In genomic region chr7:514651-515598, GRCh38 we compare ENCODE assay signal across 1 cellular context.
A peak's percentile ranks its signal among the peaks of the same experiment; 100 is the strongest.
TF ChIP-seq lines count a peak whose summit lies in the region.

No MANE protein-coding gene starts in this region.

TF ChIP-seq in H1, 55 proteins besides CTCF, POLR2A, EP300 and RAD21:
- no peak for TF ChIP-seq FOSL1 (IDR thresholded peaks at IDR 0.05; ENCODE audit: insufficient read depth, low read depth, low read length)
- no peak for TF ChIP-seq SIRT6 (IDR thresholded peaks at IDR 0.05; ENCODE audit: low read length)
- no peak for TF ChIP-seq CHD2 (IDR thresholded peaks at IDR 0.05; ENCODE audit: low read length)
- TF ChIP-seq SP1 (IDR thresholded peaks at IDR 0.05; ENCODE audit: low read depth, low read length), result no peak
- TF ChIP-seq EGR1 (IDR thresholded peaks at IDR 0.05; ENCODE audit: borderline replicate concordance, low read depth, low read length), result no peak
- TF ChIP-seq TEAD4 (IDR thresholded peaks at IDR 0.05; ENCODE audit: low read depth, low read length), result peak; percentile 7; the same call in 1 of the 2 replicates
- no peak for TF ChIP-seq SRF (IDR thresholded peaks at IDR 0.05; ENCODE audit: low read depth, low read length)
- TF ChIP-seq KDM5A (IDR thresholded peaks at IDR 0.05; ENCODE audit: low read length), result no peak
- no peak for TF ChIP-seq TCF12 (IDR thresholded peaks at IDR 0.05; ENCODE audit: low read depth, low read length)
- TF ChIP-seq SP4 (IDR thresholded peaks at IDR 0.05; ENCODE audit: low read length), result no peak; the same call in 1 of the 2 replicates
- TF ChIP-seq YY1 (IDR thresholded peaks at IDR 0.05; ENCODE audit: low read depth, low read length), result no peak
- TF ChIP-seq, protein P1, sequence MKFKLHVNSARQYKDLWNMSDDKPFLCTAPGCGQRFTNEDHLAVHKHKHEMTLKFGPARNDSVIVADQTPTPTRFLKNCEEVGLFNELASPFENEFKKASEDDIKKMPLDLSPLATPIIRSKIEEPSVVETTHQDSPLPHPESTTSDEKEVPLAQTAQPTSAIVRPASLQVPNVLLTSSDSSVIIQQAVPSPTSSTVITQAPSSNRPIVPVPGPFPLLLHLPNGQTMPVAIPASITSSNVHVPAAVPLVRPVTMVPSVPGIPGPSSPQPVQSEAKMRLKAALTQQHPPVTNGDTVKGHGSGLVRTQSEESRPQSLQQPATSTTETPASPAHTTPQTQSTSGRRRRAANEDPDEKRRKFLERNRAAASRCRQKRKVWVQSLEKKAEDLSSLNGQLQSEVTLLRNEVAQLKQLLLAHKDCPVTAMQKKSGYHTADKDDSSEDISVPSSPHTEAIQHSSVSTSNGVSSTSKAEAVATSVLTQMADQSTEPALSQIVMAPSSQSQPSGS (IDR thresholded peaks at IDR 0.05; ENCODE audit: low read length), result no peak
- no peak; the same call in 1 of the 2 replicates for TF ChIP-seq POLR2AphosphoS5 (IDR thresholded peaks at IDR 0.05; ENCODE audit: low read depth, low read length)
- TF ChIP-seq, protein P2, sequence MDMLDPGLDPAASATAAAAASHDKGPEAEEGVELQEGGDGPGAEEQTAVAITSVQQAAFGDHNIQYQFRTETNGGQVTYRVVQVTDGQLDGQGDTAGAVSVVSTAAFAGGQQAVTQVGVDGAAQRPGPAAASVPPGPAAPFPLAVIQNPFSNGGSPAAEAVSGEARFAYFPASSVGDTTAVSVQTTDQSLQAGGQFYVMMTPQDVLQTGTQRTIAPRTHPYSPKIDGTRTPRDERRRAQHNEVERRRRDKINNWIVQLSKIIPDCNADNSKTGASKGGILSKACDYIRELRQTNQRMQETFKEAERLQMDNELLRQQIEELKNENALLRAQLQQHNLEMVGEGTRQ (IDR thresholded peaks at IDR 0.05; ENCODE audit: low read length), result no peak
- no peak for TF ChIP-seq ASH2L (IDR thresholded peaks at IDR 0.05; ENCODE audit: low read length)
- TF ChIP-seq, protein P3, sequence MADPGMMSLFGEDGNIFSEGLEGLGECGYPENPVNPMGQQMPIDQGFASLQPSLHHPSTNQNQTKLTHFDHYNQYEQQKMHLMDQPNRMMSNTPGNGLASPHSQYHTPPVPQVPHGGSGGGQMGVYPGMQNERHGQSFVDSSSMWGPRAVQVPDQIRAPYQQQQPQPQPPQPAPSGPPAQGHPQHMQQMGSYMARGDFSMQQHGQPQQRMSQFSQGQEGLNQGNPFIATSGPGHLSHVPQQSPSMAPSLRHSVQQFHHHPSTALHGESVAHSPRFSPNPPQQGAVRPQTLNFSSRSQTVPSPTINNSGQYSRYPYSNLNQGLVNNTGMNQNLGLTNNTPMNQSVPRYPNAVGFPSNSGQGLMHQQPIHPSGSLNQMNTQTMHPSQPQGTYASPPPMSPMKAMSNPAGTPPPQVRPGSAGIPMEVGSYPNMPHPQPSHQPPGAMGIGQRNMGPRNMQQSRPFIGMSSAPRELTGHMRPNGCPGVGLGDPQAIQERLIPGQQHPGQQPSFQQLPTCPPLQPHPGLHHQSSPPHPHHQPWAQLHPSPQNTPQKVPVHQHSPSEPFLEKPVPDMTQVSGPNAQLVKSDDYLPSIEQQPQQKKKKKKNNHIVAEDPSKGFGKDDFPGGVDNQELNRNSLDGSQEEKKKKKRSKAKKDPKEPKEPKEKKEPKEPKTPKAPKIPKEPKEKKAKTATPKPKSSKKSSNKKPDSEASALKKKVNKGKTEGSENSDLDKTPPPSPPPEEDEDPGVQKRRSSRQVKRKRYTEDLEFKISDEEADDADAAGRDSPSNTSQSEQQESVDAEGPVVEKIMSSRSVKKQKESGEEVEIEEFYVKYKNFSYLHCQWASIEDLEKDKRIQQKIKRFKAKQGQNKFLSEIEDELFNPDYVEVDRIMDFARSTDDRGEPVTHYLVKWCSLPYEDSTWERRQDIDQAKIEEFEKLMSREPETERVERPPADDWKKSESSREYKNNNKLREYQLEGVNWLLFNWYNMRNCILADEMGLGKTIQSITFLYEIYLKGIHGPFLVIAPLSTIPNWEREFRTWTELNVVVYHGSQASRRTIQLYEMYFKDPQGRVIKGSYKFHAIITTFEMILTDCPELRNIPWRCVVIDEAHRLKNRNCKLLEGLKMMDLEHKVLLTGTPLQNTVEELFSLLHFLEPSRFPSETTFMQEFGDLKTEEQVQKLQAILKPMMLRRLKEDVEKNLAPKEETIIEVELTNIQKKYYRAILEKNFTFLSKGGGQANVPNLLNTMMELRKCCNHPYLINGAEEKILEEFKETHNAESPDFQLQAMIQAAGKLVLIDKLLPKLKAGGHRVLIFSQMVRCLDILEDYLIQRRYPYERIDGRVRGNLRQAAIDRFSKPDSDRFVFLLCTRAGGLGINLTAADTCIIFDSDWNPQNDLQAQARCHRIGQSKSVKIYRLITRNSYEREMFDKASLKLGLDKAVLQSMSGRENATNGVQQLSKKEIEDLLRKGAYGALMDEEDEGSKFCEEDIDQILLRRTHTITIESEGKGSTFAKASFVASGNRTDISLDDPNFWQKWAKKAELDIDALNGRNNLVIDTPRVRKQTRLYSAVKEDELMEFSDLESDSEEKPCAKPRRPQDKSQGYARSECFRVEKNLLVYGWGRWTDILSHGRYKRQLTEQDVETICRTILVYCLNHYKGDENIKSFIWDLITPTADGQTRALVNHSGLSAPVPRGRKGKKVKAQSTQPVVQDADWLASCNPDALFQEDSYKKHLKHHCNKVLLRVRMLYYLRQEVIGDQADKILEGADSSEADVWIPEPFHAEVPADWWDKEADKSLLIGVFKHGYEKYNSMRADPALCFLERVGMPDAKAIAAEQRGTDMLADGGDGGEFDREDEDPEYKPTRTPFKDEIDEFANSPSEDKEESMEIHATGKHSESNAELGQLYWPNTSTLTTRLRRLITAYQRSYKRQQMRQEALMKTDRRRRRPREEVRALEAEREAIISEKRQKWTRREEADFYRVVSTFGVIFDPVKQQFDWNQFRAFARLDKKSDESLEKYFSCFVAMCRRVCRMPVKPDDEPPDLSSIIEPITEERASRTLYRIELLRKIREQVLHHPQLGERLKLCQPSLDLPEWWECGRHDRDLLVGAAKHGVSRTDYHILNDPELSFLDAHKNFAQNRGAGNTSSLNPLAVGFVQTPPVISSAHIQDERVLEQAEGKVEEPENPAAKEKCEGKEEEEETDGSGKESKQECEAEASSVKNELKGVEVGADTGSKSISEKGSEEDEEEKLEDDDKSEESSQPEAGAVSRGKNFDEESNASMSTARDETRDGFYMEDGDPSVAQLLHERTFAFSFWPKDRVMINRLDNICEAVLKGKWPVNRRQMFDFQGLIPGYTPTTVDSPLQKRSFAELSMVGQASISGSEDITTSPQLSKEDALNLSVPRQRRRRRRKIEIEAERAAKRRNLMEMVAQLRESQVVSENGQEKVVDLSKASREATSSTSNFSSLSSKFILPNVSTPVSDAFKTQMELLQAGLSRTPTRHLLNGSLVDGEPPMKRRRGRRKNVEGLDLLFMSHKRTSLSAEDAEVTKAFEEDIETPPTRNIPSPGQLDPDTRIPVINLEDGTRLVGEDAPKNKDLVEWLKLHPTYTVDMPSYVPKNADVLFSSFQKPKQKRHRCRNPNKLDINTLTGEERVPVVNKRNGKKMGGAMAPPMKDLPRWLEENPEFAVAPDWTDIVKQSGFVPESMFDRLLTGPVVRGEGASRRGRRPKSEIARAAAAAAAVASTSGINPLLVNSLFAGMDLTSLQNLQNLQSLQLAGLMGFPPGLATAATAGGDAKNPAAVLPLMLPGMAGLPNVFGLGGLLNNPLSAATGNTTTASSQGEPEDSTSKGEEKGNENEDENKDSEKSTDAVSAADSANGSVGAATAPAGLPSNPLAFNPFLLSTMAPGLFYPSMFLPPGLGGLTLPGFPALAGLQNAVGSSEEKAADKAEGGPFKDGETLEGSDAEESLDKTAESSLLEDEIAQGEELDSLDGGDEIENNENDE (IDR thresholded peaks at IDR 0.05; ENCODE audit: insufficient replicate concordance, low read length), result no peak
- no peak; a peak in 1 of 4 replicates for TF ChIP-seq HDAC2 (IDR thresholded peaks at IDR 0.05; ENCODE audit: borderline replicate concordance in 1 of 2, low read depth in 2 of 2, low read length in 2 of 2)
- TF ChIP-seq, protein P4, sequence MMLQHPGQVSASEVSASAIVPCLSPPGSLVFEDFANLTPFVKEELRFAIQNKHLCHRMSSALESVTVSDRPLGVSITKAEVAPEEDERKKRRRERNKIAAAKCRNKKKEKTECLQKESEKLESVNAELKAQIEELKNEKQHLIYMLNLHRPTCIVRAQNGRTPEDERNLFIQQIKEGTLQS (IDR thresholded peaks at IDR 0.05; ENCODE audit: insufficient read depth, low read depth, low read length), result no peak
- TF ChIP-seq KDM1A (IDR thresholded peaks at IDR 0.05; ENCODE audit: borderline replicate concordance, low read length), result peak; percentile 86
- no peak for TF ChIP-seq CHD1 (IDR thresholded peaks at IDR 0.05; ENCODE audit: low read depth, low read length)
- TF ChIP-seq BCL11A (IDR thresholded peaks at IDR 0.05; ENCODE audit: low read depth in 2 of 2, low read length in 2 of 2), result no peak
- no peak for TF ChIP-seq CBX5 (IDR thresholded peaks at IDR 0.05; ENCODE audit: low read depth, low read length)
- TF ChIP-seq GTF2F1 (IDR thresholded peaks at IDR 0.05; ENCODE audit: borderline replicate concordance, low read depth, low read length), result no peak
- peak; percentile 59 for TF ChIP-seq NANOG (IDR thresholded peaks at IDR 0.05; ENCODE audit: insufficient read depth, low read depth, low read length, poor library complexity, severe bottlenecking)
- no peak for TF ChIP-seq TAF7 (optimal IDR thresholded peaks at IDR 0.05; ENCODE audit: borderline replicate concordance, low read depth, low read length)
- TF ChIP-seq TAF1 (IDR thresholded peaks at IDR 0.05; ENCODE audit: low read depth, low read length), result no peak
- no peak for TF ChIP-seq CREB1 (IDR thresholded peaks at IDR 0.05)
- no peak for TF ChIP-seq JUND (IDR thresholded peaks at IDR 0.05; ENCODE audit: low read length)
- no peak for TF ChIP-seq RFX5 (IDR thresholded peaks at IDR 0.05; ENCODE audit: borderline replicate concordance, low read depth, low read length)
- no peak for TF ChIP-seq ZNF274 (IDR thresholded peaks at IDR 0.05; ENCODE audit: borderline replicate concordance, extremely low read depth, low read length)
- TF ChIP-seq SAP30 (IDR thresholded peaks at IDR 0.05; ENCODE audit: insufficient read depth, insufficient replicate concordance, low read length), result no peak
- no peak for TF ChIP-seq SUZ12 (IDR thresholded peaks at IDR 0.05; ENCODE audit: low read length)
- no peak for TF ChIP-seq SIX5 (IDR thresholded peaks at IDR 0.05; ENCODE audit: low read depth, low read length)
- no peak for TF ChIP-seq POU5F1 (IDR thresholded peaks at IDR 0.05; ENCODE audit: low read depth, low read length)
- TF ChIP-seq GABPA (IDR thresholded peaks at IDR 0.05; ENCODE audit: borderline replicate concordance, insufficient read depth, low read length), result 0 out of 2 replicates have a peak, but pooled peaks have one; percentile 8
- TF ChIP-seq, protein P5, sequence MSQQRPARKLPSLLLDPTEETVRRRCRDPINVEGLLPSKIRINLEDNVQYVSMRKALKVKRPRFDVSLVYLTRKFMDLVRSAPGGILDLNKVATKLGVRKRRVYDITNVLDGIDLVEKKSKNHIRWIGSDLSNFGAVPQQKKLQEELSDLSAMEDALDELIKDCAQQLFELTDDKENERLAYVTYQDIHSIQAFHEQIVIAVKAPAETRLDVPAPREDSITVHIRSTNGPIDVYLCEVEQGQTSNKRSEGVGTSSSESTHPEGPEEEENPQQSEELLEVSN (IDR thresholded peaks at IDR 0.05), result no peak
